Comparison of ENCODE assay signal across 12 cellular contexts in genomic region chr4:32140636-32141035, GRCh38.
DNase-seq lines count a peak whose midpoint lies in the region; ATAC-seq and TF ChIP-seq lines count a peak whose summit lies in the region.
"Had no signal": no experiment of that assay in that cellular context is flagged by ENCODE, and none has a peak within 500 bp of the region (broad histone marks: within the 10 kb centered on the region; RNA-seq: fewer than 3 reads in every experiment).

No MANE protein-coding gene starts in this region.

- ATAC-seq in GM19395 (IDR thresholded peaks at IDR 0.05; ENCODE audit: unreplicated experiment) = peak; percentile 69
- no peak for ATAC-seq in activated CD8-positive, alpha-beta T cell treated with anti-CD3 and anti-CD28 coated beads for 36 hours
- ATAC-seq: activated CD8-positive, alpha-beta T cell treated with anti-CD3 and anti-CD28 coated beads, Interleukin-2, amount 10 ng/mL, durations not matched to agents 7 days and 5 days had no signal

- H3K36me3 Mint-ChIP-seq in osteocyte (ENCODE audit: unreplicated experiment) = peaks cover 4% of the 10 kb centered on the region
- H3K36me3 Mint-ChIP-seq in activated CD8-positive, alpha-beta T cell treated with anti-CD3 and anti-CD28 coated beads for 36 hours (ENCODE audit: low read depth) = no peaks in the 10 kb centered on the region

- peak overlapping the region; percentile 14 for H3K4me3 Mint-ChIP-seq in osteocyte (ENCODE audit: unreplicated experiment)
- H3K4me3 Mint-ChIP-seq in activated CD8-positive, alpha-beta T cell treated with anti-CD3 and anti-CD28 coated beads for 36 hours = no peak overlapping the region
- H3K4me3 Mint-ChIP-seq: activated CD8-positive, alpha-beta T cell treated with anti-CD3 and anti-CD28 coated beads, Interleukin-2, amount 10 ng/mL, durations not matched to agents 7 days and 5 days had no signal

- peak overlapping the region; percentile 67 for H3K27ac Mint-ChIP-seq in osteocyte (ENCODE audit: unreplicated experiment)
- H3K27ac Mint-ChIP-seq in activated CD8-positive, alpha-beta T cell treated with anti-CD3 and anti-CD28 coated beads for 36 hours = no peak overlapping the region
- H3K27ac Mint-ChIP-seq: activated CD8-positive, alpha-beta T cell treated with anti-CD3 and anti-CD28 coated beads, Interleukin-2, amount 10 ng/mL, durations not matched to agents 7 days and 5 days had no signal

- H3K9me3 Mint-ChIP-seq in osteocyte (ENCODE audit: unreplicated experiment) = no peaks in the 10 kb centered on the region
- peaks cover 12% of the 10 kb centered on the region for H3K9me3 Mint-ChIP-seq in activated CD8-positive, alpha-beta T cell treated with anti-CD3 and anti-CD28 coated beads for 36 hours

- TF ChIP-seq CTCF in osteocyte (IDR thresholded peaks at IDR 0.05) (no peak), stomach (IDR thresholded peaks at IDR 0.05) (no peak)
- no peak for TF ChIP-seq CTCF in activated CD8-positive, alpha-beta T cell treated with anti-CD3 and anti-CD28 coated beads for 36 hours (IDR thresholded peaks at IDR 0.05)

- H3K27ac ChIP-seq in stomach = no peak overlapping the region
- H3K27ac ChIP-seq: spleen had no signal

- TF ChIP-seq POLR2A in stomach (IDR thresholded peaks at IDR 0.05) = no peak

- no peak for TF ChIP-seq EP300 in stomach (IDR thresholded peaks at IDR 0.05)

- CTCF ChIA-PET in activated CD8-positive, alpha-beta T cell treated with anti-CD3 and anti-CD28 coated beads for 36 hours (lab: Charles Lee) = no interaction called here

- 36 to 60% (median 41%) methylated on average over 2 of the region's 2 CpGs for WGBS in stomach, 5 donors

- no peaks in the 10 kb centered on the region for H3K36me3 ChIP-seq in stomach
- H3K36me3 ChIP-seq: spleen had no signal

- no peak overlapping the region for H3K4me3 ChIP-seq in stomach
- H3K4me3 ChIP-seq: spleen had no signal

- POLR2A ChIA-PET in activated CD8-positive, alpha-beta T cell treated with anti-CD3 and anti-CD28 coated beads for 36 hours (lab: Charles Lee) = no interaction called here

- peaks cover 22% of the 10 kb centered on the region for H3K4me1 Mint-ChIP-seq in osteocyte (ENCODE audit: unreplicated experiment)
- no peaks in the 10 kb centered on the region for H3K4me1 Mint-ChIP-seq in activated CD8-positive, alpha-beta T cell treated with anti-CD3 and anti-CD28 coated beads for 36 hours (ENCODE audit: low read depth)

- H3K4me1 ChIP-seq in stomach = no peaks in the 10 kb centered on the region

- no peaks in the 10 kb centered on the region for H3K27me3 Mint-ChIP-seq in osteocyte (ENCODE audit: unreplicated experiment)
- no peaks in the 10 kb centered on the region for H3K27me3 Mint-ChIP-seq in activated CD8-positive, alpha-beta T cell treated with anti-CD3 and anti-CD28 coated beads for 36 hours

- DNase-seq in NOMO-1 treated with DMSO at 0.1 percent for 48 hours (lab: John Stamatoyannopoulos, UW; ENCODE audit: unreplicated experiment) (peak; percentile 92), brain pericyte (ENCODE audit: low read depth, low spot score) (peak; percentile 6), osteocyte (ENCODE audit: extremely low spot score, unreplicated experiment) (no peak), stomach (no peak), GOT3 (lab: John Stamatoyannopoulos, UW) (no peak)
- no peak for DNase-seq in activated CD4-positive, alpha-beta T cell treated with anti-CD3 and anti-CD28 coated beads, Interleukin-2, amount 50 U/mL, for 1 hour
- DNase-seq in activated CD8-positive, alpha-beta T cell treated with anti-CD3 and anti-CD28 coated beads for 36 hours = no peak
- DNase-seq: activated CD8-positive, alpha-beta T cell treated with anti-CD3 and anti-CD28 coated beads, Interleukin-2, amount 10 ng/mL, durations not matched to agents 7 days and 5 days; left cardiac atrium; NCI-H526; spleen had no signal

- H3K9me3 ChIP-seq in stomach = no peaks in the 10 kb centered on the region

- no peaks in the 10 kb centered on the region for H3K27me3 ChIP-seq in stomach
- H3K27me3 ChIP-seq: spleen had no signal

- intact Hi-C loops in stomach (cut with DNase I; ENCODE audit: low total_unique reads) = no loop called here
- intact Hi-C loops in activated CD8-positive, alpha-beta T cell treated with anti-CD3 and anti-CD28 coated beads for 36 hours (cut with micrococcal nuclease) = no loop called here

Comparison
In these comparisons a context has a peak if more than half of its experiments do, and no peak if none do; other contexts are left out.
1. DNase-seq: peak in NOMO-1 treated with DMSO at 0.1 percent for 48 hours (single experiment) and brain pericyte (single experiment); none in osteocyte (single experiment), activated CD4-positive, alpha-beta T cell treated with anti-CD3 and anti-CD28 coated beads, Interleukin-2, amount 50 U/mL, for 1 hour (single experiment), stomach (single experiment), activated CD8-positive, alpha-beta T cell treated with anti-CD3 and anti-CD28 coated beads for 36 hours (single experiment) and GOT3 (single experiment).